Comparison of ENCODE assay signal across 8 cellular contexts in the genomic region with DNA sequence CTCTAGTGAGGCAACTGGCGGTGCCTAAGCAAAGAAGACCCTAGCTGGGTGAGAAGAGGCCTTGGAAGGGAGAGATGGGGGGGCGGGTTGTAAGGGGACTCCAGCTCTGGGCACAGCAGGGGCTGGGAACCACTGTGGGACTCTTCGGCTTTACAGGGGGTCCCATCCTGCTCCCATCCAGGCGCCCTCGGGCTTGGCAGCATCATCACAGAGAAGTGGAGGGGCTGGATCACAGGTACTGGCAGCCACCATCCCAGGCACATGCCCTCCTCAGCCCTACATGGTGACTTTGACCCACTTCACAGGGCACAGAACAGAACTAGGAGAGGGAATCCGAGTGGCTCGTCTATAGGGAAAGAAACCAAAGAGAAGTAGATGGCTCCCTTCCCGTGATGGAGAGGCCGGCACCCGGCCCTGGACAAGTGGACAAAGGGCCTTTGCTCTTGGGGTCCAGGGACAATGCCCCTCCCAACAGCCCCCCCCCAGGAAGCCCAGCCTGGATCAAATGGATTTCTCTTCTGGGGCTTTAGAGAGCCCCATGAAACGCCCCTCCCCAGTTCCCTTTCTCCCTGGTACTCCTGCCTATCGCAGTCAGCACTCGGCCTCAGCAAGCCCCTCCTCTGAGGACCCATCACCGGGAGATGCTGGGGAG. TPM values are rescaled to one million over a fixed set of nuclear protein-coding genes. Genes with fewer than 3 reads are reported as not detected.
DNase-seq lines count a peak whose midpoint lies in the region; ATAC-seq, FAIRE-seq and TF ChIP-seq lines count a peak whose summit lies in the region.
"Had no signal": no experiment of that assay in that cellular context is flagged by ENCODE, and none has a peak within 500 bp of the region (broad histone marks: within the 10 kb centered on the region; RNA-seq: fewer than 3 reads in every experiment).

No MANE protein-coding gene starts in this region.

- peaks cover 25% of the 10 kb centered on the region for H3K4me1 Mint-ChIP-seq in WTC11

- TF ChIP-seq RAD21 in HCT116 (IDR thresholded peaks at IDR 0.05; ENCODE audit: low read depth) = no peak

- peak overlapping the region; percentile 78; the same call in 1 of the 2 replicates for H3K27ac ChIP-seq in HCT116 (ENCODE audit: low read depth, low read length)
- H3K27ac ChIP-seq in iPS DF 6.9 (ENCODE audit: low read length) = no peak overlapping the region
- peak overlapping the region; percentile 1 for H3K27ac ChIP-seq in smooth muscle cell (ENCODE audit: low read depth)

- TF ChIP-seq CTCF in HCT116 (IDR thresholded peaks at IDR 0.05 in 2 of 3, conservative IDR thresholded peaks at IDR 0.05 in 1 of 3; ENCODE audit: borderline replicate concordance in 1 of 3, insufficient read depth in 1 of 3, low read depth in 2 of 3, low read length in 2 of 3) = no peak
- TF ChIP-seq CTCF in WTC11 (IDR thresholded peaks at IDR 0.05) = no peak
- TF ChIP-seq CTCF in smooth muscle cell (IDR thresholded peaks at IDR 0.05; ENCODE audit: borderline replicate concordance, insufficient read depth, poor library complexity, severe bottlenecking) = no peak

- peaks cover 22% of the 10 kb centered on the region for H3K27me3 Mint-ChIP-seq in WTC11 (ENCODE audit: low read depth)

- whole genome bisulfite sequencing in iPS DF 6.9 (ENCODE audit: insufficient coverage, insufficient read length) = no CpG with 5 or more reads among the region's 14 CpGs
- WGBS in smooth muscle cell (ENCODE audit: low lambda C conversion rate) = 41% methylated on average over 13 of the region's 14 CpGs

- no TSS peak for BruUV-seq in HCT116 (replicated peaks; lab: Mats Ljungman, UMichigan)

- H3K79me2 ChIP-seq in HCT116 (ENCODE audit: insufficient read depth, low read length) (peaks cover 59% of the 10 kb centered on the region), smooth muscle cell (ENCODE audit: low read depth) (peaks cover 67% of the 10 kb centered on the region)

- H3K27me3 ChIP-seq in HCT116 (ENCODE audit: insufficient read depth, low read length) = no peaks in the 10 kb centered on the region
- H3K27me3 ChIP-seq in iPS DF 6.9 (ENCODE audit: control insufficient read depth, insufficient read depth, low read length) = peaks cover 8% of the 10 kb centered on the region; the same call in 1 of the 2 replicates
- no peaks in the 10 kb centered on the region for H3K27me3 ChIP-seq in smooth muscle cell (ENCODE audit: low read depth)

- ATAC-seq in HCT116 = no peak
- ATAC-seq in WTC11 = no peak
- ATAC-seq in HG03432 (IDR thresholded peaks at IDR 0.05; ENCODE audit: unreplicated experiment) = no peak
- ATAC-seq in GM19351 (IDR thresholded peaks at IDR 0.05; ENCODE audit: unreplicated experiment) = no peak

- H3K4me3 ChIP-seq in HCT116 (replicated peaks in 1 of 2; ENCODE audit: low read depth in 1 of 2, low read length in 2 of 2) = peak overlapping the region; percentile 81 to 91
- peak overlapping the region; percentile 90; the same call in 1 of the 2 replicates for H3K4me3 ChIP-seq in iPS DF 6.9 (ENCODE audit: low read length)
- peak overlapping the region; percentile 89 for H3K4me3 ChIP-seq in smooth muscle cell

- TF ChIP-seq POLR2A in HCT116 (IDR thresholded peaks at IDR 0.05; ENCODE audit: borderline replicate concordance, extremely low read depth, insufficient read depth, insufficient read length) (no peak), GM12891 (IDR thresholded peaks at IDR 0.05; ENCODE audit: low read depth, low read length) (no peak)

- H3K4me2 ChIP-seq in HCT116 (ENCODE audit: low read length) (peak overlapping the region; percentile 97), smooth muscle cell (peak overlapping the region; percentile 99)

- peak overlapping the region; percentile 83 for H3K9ac ChIP-seq in HCT116 (ENCODE audit: low read length)
- H3K9ac ChIP-seq in smooth muscle cell (ENCODE audit: low read depth) = peak overlapping the region; percentile 85

- H3K36me3 Mint-ChIP-seq in WTC11 = no peaks in the 10 kb centered on the region

- no peaks in the 10 kb centered on the region for H3K36me3 ChIP-seq in HCT116 (ENCODE audit: control insufficient read depth in 1 of 2, insufficient read depth in 2 of 2, low read length in 2 of 2)
- no peaks in the 10 kb centered on the region for H3K36me3 ChIP-seq in iPS DF 6.9 (ENCODE audit: control insufficient read depth, insufficient read depth, low read length)
- no peaks in the 10 kb centered on the region for H3K36me3 ChIP-seq in smooth muscle cell (ENCODE audit: low read depth)

- intact Hi-C loops in HCT116 (cut with micrococcal nuclease) = no loop called here

- no peaks in the 10 kb centered on the region for H3K9me3 ChIP-seq in HCT116 (ENCODE audit: control insufficient read depth in 1 of 2, insufficient read depth in 1 of 2, low read depth in 1 of 2, low read length in 2 of 2)
- H3K9me3 ChIP-seq in iPS DF 6.9 (ENCODE audit: control insufficient read depth, insufficient read depth, low read length) = no peaks in the 10 kb centered on the region
- H3K9me3 ChIP-seq in smooth muscle cell (replicated peaks; ENCODE audit: low read depth) = no peaks in the 10 kb centered on the region

- H3K4me1 ChIP-seq in HCT116 (ENCODE audit: control insufficient read depth in 1 of 2, insufficient read depth in 2 of 2, low read length in 2 of 2) (peaks cover 30 to 43% of the 10 kb centered on the region in 2 experiments), iPS DF 6.9 (ENCODE audit: control insufficient read depth, insufficient read depth, low read length) (peaks cover 1% of the 10 kb centered on the region; the same call in 1 of the 2 replicates), smooth muscle cell (ENCODE audit: low read depth) (peaks cover 14% of the 10 kb centered on the region)

- H3K4me3 Mint-ChIP-seq in WTC11 = peak overlapping the region; percentile 79

- no peaks in the 10 kb centered on the region for H3K9me2 ChIP-seq in HCT116 (ENCODE audit: insufficient read depth)

- peaks cover 3% of the 10 kb centered on the region for H3F3A ChIP-seq in smooth muscle cell (ENCODE audit: low read depth)

- CTCF ChIA-PET in HCT116 (lab: Charles Lee) = interaction anchor here (0.9 to 1.9 kb wide), 3 partner anchors 9 to 647 kb away, joined by 3 to 15 read pairs (median 3); no protein-coding TSS in a partner anchor
- CTCF ChIA-PET in WTC11 (lab: Charles Lee) = interaction anchor here (1.1 to 2.0 kb wide), 14 partner anchors 10 to 149 kb away, joined by 3 to 44 read pairs (median 4); no protein-coding TSS in a partner anchor

- POLR2A ChIA-PET in HCT116 (lab: Charles Lee) = interaction anchor here (0.6 to 1.3 kb wide), 2 partner anchors 20 to 186 kb away, joined by 3 to 8 read pairs; no protein-coding TSS in a partner anchor
- POLR2A ChIA-PET in WTC11 (lab: Charles Lee) = interaction anchor here (1.1 to 1.5 kb wide), 4 partner anchors 20 to 83 kb away, joined by 3 to 6 read pairs (median 4); no protein-coding TSS in a partner anchor

- FAIRE-seq in GM12891 (lab: Jason Lieb, UNC) = no peak
- FAIRE-seq: urothelium cell line had no signal

- RAD21 ChIA-PET in HCT116 (lab: Charles Lee; ENCODE audit: low non-redundant PET in 1 of 2, low total read pairs in 2 of 2, uncharacterized antibody in 2 of 2, unreplicated experiment in 2 of 2) = no interaction called here

- DNase-seq in HCT116 (ENCODE audit: low read depth, low spot score) (no peak), WTC11 (ENCODE audit: low spot score) (no peak), iPS DF 6.9 (ENCODE audit: low read depth, low spot score) (no peak), smooth muscle cell (lab: John Stamatoyannopoulos, UW; ENCODE audit: unreplicated experiment) (no peak), GM12891 (ENCODE audit: insufficient read length, low spot score) (no peak)

- H3K9me3 Mint-ChIP-seq in WTC11 = no peaks in the 10 kb centered on the region

- H2AFZ ChIP-seq in HCT116 (ENCODE audit: low read depth, low read length, poor library complexity, severe bottlenecking) = no peak overlapping the region
- no peak overlapping the region for H2AFZ ChIP-seq in smooth muscle cell (ENCODE audit: low read depth)

- H3K27ac Mint-ChIP-seq in WTC11 = no peak overlapping the region

- H4K20me1 ChIP-seq in HCT116 (ENCODE audit: insufficient read depth) (no peaks in the 10 kb centered on the region), smooth muscle cell (ENCODE audit: low read depth) (peaks cover 57% of the 10 kb centered on the region)

TF ChIP-seq in HCT116, 20 proteins besides CTCF, POLR2A, EP300 and RAD21 (continues in another document):
- no peak for TF ChIP-seq ZNF274 (IDR thresholded peaks at IDR 0.05; ENCODE audit: low read depth, low read length)
- TF ChIP-seq, protein P1, sequence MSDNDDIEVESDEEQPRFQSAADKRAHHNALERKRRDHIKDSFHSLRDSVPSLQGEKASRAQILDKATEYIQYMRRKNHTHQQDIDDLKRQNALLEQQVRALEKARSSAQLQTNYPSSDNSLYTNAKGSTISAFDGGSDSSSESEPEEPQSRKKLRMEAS (IDR thresholded peaks at IDR 0.05) = no peak

TF ChIP-seq in WTC11, 78 proteins besides CTCF, POLR2A, EP300 and RAD21 (continues in another document):
- TF ChIP-seq TEAD4 (CRISPR knock-in tag; IDR thresholded peaks at IDR 0.05) (no peak), TEAD1 (CRISPR knock-in tag; IDR thresholded peaks at IDR 0.05) (no peak)

TF ChIP-seq in GM12891, 5 proteins besides CTCF, POLR2A, EP300 and RAD21:
- TF ChIP-seq TAF1 (IDR thresholded peaks at IDR 0.05; ENCODE audit: low read depth, low read length) (no peak), SPI1 (IDR thresholded peaks at IDR 0.05; ENCODE audit: low read depth, low read length) (no peak), POU2F2 (IDR thresholded peaks at IDR 0.05; ENCODE audit: low read depth, low read length) (no peak), PAX5 (IDR thresholded peaks at IDR 0.05; ENCODE audit: insufficient read depth, low read length, severe bottlenecking) (no peak), POLR2AphosphoS5 (IDR thresholded peaks at IDR 0.05; ENCODE audit: low read depth, low read length) (no peak)

RNA-seq across cellular contexts. Expression of a gene that starts 54.0 kb away (rescaled TPM):
- total RNA-seq in HCT116 (2021; ENCODE audit: unreplicated experiment) = 66.8 TPM
- polyA plus RNA-seq in HCT116 (2012) = 64.9 and 72.0 TPM in 2 replicates
- 40.6 to 45.0 TPM (median 42.0 TPM) in 3 replicates for total RNA-seq in WTC11 (2021)
- 63.8 and 129 TPM in 2 replicates for total RNA-seq in smooth muscle cell
- 101 and 108 TPM in 2 replicates for polyA plus RNA-seq in smooth muscle cell
- 7.9 TPM for polyA plus RNA-seq in GM12891 (2012; ENCODE audit: low read depth, missing spikeins)
